Comparison of ENCODE assay signal across 24 cellular contexts in the genomic region with DNA sequence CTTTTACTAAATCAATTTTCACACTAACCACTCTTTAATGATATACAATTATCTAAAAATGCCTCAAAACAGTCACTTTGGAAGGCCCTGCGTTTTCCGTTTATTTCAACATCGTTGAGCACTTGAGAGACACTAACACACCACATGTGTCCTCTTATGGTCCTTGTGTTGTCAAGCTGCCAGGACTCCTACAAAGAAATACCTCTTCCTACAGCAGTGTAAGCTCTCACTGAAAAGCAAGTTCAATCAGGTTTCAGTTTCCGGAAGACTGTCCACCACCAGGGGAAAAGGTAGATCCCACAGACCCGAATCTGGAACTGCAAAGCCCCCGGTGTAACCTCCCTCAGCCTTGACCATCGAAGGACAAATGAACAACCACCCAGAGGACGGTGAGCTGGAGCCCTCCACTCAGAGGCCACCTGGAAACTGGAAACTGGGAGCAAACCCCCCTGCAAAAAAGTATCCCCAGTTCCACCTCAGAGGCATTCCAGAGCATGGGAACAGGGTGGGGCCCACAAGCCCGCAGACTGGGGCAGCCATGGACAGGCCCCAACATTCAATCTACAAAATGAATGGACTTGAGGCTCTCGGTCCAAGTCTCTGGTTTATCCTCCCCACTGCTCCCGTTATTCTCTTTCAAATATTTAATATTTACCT. TPM values are rescaled to one million over a fixed set of nuclear protein-coding genes. Genes with fewer than 3 reads are reported as not detected.
DNase-seq lines count a peak whose midpoint lies in the region; ATAC-seq and TF ChIP-seq lines count a peak whose summit lies in the region.
"Had no signal": no experiment of that assay in that cellular context is flagged by ENCODE, and none has a peak within 500 bp of the region (broad histone marks: within the 10 kb centered on the region; RNA-seq: fewer than 3 reads in every experiment).

No MANE protein-coding gene starts in this region.

- H3K4me1 Mint-ChIP-seq in T-helper 17 cell, result peaks cover 33% of the 10 kb centered on the region

- H3K36me3 Mint-ChIP-seq in T-helper 17 cell (ENCODE audit: low read depth), result no peaks in the 10 kb centered on the region
- H3K36me3 Mint-ChIP-seq: memory B cell had no signal

- no peaks in the 10 kb centered on the region for H3F3A ChIP-seq in PC-9 (ENCODE audit: insufficient read depth, low read depth)

- POLR2A ChIA-PET in HEK293 (lab: Yijun Ruan, JAX), result no interaction called here
- POLR2A ChIA-PET in PC-9 (lab: Charles Lee; ENCODE audit: unreplicated experiment), result no interaction called here

- H3K27me3 ChIP-seq in PC-9 (ENCODE audit: insufficient read depth, low read depth), result peaks cover 81% of the 10 kb centered on the region
- H3K27me3 ChIP-seq: brain microvascular endothelial cell had no signal

- DNase-seq in NCI-H187 treated with DMSO at 0.1 percent for 48 hours (lab: John Stamatoyannopoulos, UW) (peak; percentile 66), NCI-H510A (lab: John Stamatoyannopoulos, UW) (peak; percentile 29), mesenteric fat pad (ENCODE audit: low spot score) (peak; percentile 49), T-helper 17 cell (no peak), PC-9 (no peak)
- no peak for DNase-seq in stimulated activated CD8-positive, alpha-beta memory T cell treated with anti-CD3 and anti-CD28 coated beads, Interleukin-4, amount 100 ng/mL, for 48 hours
- DNase-seq: activated CD4-positive, alpha-beta T cell treated with anti-CD3 and anti-CD28 coated beads, Interleukin-2, amount 50 U/mL, for 48 hours; AML-193; brain microvascular endothelial cell; Caco-2; cortex of kidney; foreskin fibroblast; GDM1; hypothalamus; Karpas-422; stimulated activated CD4-positive, alpha-beta T cell treated with anti-CD3 and anti-CD28 coated beads, Interleukin-4, amount 100 ng/mL, for 24 hours had no signal

- H4K20me1 ChIP-seq in PC-9 (ENCODE audit: insufficient read depth), result no peaks in the 10 kb centered on the region

- H3K9me2 ChIP-seq in PC-9 (ENCODE audit: insufficient read depth), result no peaks in the 10 kb centered on the region

- H3K27me3 Mint-ChIP-seq in T-helper 17 cell, result no peaks in the 10 kb centered on the region

- BruUV-seq in PC-9 (replicated peaks; lab: Mats Ljungman, UMichigan), result no TSS peak

- H3K27ac ChIP-seq in HEK293 (ENCODE audit: extremely low read depth, low read depth, low read length) (no peak overlapping the region), PC-9 (no peak overlapping the region)
- H3K27ac ChIP-seq: brain microvascular endothelial cell, psoas muscle, VCaP had no signal

- H3K4me1 ChIP-seq in HEK293 (ENCODE audit: control insufficient read depth, insufficient read depth, low read length) (no peaks in the 10 kb centered on the region), PC-9 (replicated peaks; ENCODE audit: insufficient read depth) (no peaks in the 10 kb centered on the region)
- H3K4me1 ChIP-seq: HAP-1, psoas muscle had no signal

- intact Hi-C loops in PC-9 (cut with micrococcal nuclease; ENCODE audit: unreplicated experiment), result loop anchor here (5.0 kb wide), 1 partner anchor 38 kb away; no protein-coding TSS in a partner anchor

- no peak overlapping the region for H2AFZ ChIP-seq in PC-9

- H3K9me3 ChIP-seq in HEK293 (ENCODE audit: control insufficient read depth, insufficient read depth, low read depth, low read length) (no peaks in the 10 kb centered on the region), T-helper 17 cell (ENCODE audit: control insufficient read depth, low read length, poor library complexity, severe bottlenecking) (no peaks in the 10 kb centered on the region), PC-9 (ENCODE audit: insufficient read depth, low read depth) (no peaks in the 10 kb centered on the region)
- H3K9me3 ChIP-seq: Caco-2, HAP-1, psoas muscle had no signal

- no peak overlapping the region for H3K4me3 ChIP-seq in HEK293 (ENCODE audit: low read depth, low read length)
- H3K4me3 ChIP-seq in PC-9, result no peak overlapping the region
- H3K4me3 ChIP-seq: GM12878, HAP-1, psoas muscle, smooth muscle cell had no signal

- ATAC-seq in T-helper 17 cell, result no peak
- ATAC-seq: GM12878, psoas muscle had no signal

- no peaks in the 10 kb centered on the region for H3K36me3 ChIP-seq in HEK293 (ENCODE audit: control insufficient read depth in 2 of 2, insufficient read depth in 1 of 2, low read length in 2 of 2)
- H3K36me3 ChIP-seq in PC-9 (ENCODE audit: low read depth), result no peaks in the 10 kb centered on the region
- H3K36me3 ChIP-seq: brain microvascular endothelial cell, HAP-1 had no signal

- H3K79me2 ChIP-seq in PC-9 (ENCODE audit: low read depth), result no peaks in the 10 kb centered on the region

- no peak overlapping the region for H3K27ac Mint-ChIP-seq in T-helper 17 cell
- H3K27ac Mint-ChIP-seq: memory B cell had no signal

- no peak overlapping the region for H3K4me3 Mint-ChIP-seq in T-helper 17 cell
- H3K4me3 Mint-ChIP-seq: memory B cell, nephron had no signal

- TF ChIP-seq CTCF in HEK293 (tag by site-specific recombination; IDR thresholded peaks at IDR 0.05) (no peak), PC-9 (conservative IDR thresholded peaks at IDR 0.05) (no peak)

- H3K4me2 ChIP-seq in PC-9, result no peak overlapping the region
- H3K4me2 ChIP-seq: smooth muscle cell had no signal

- CTCF ChIA-PET in HEK293 (lab: Yijun Ruan, JAX) (interaction anchor here (1.0 to 2.0 kb wide), 3 partner anchors 42 to 64 kb away, joined by 3 to 4 read pairs (median 4); no protein-coding TSS in a partner anchor), PC-9 (lab: Charles Lee) (no interaction called here)

TF ChIP-seq in HEK293, 187 proteins besides CTCF, POLR2A, EP300 and RAD21:
- TF ChIP-seq, protein P1, sequence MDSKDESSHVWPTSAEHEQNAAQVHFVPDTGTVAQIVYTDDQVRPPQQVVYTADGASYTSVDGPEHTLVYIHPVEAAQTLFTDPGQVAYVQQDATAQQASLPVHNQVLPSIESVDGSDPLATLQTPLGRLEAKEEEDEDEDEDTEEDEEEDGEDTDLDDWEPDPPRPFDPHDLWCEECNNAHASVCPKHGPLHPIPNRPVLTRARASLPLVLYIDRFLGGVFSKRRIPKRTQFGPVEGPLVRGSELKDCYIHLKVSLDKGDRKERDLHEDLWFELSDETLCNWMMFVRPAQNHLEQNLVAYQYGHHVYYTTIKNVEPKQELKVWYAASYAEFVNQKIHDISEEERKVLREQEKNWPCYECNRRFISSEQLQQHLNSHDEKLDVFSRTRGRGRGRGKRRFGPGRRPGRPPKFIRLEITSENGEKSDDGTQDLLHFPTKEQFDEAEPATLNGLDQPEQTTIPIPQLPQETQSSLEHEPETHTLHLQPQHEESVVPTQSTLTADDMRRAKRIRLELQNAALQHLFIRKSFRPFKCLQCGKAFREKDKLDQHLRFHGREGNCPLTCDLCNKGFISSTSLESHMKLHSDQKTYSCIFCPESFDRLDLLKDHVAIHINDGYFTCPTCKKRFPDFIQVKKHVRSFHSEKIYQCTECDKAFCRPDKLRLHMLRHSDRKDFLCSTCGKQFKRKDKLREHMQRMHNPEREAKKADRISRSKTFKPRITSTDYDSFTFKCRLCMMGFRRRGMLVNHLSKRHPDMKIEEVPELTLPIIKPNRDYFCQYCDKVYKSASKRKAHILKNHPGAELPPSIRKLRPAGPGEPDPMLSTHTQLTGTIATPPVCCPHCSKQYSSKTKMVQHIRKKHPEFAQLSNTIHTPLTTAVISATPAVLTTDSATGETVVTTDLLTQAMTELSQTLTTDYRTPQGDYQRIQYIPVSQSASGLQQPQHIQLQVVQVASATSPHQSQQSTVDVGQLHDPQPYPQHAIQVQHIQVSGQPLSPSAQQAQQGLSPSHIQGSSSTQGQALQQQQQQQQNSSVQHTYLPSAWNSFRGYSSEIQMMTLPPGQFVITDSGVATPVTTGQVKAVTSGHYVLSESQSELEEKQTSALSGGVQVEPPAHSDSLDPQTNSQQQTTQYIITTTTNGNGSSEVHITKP (tag by site-specific recombination; IDR thresholded peaks at IDR 0.05), result peak; percentile 90
- TF ChIP-seq, protein P2, sequence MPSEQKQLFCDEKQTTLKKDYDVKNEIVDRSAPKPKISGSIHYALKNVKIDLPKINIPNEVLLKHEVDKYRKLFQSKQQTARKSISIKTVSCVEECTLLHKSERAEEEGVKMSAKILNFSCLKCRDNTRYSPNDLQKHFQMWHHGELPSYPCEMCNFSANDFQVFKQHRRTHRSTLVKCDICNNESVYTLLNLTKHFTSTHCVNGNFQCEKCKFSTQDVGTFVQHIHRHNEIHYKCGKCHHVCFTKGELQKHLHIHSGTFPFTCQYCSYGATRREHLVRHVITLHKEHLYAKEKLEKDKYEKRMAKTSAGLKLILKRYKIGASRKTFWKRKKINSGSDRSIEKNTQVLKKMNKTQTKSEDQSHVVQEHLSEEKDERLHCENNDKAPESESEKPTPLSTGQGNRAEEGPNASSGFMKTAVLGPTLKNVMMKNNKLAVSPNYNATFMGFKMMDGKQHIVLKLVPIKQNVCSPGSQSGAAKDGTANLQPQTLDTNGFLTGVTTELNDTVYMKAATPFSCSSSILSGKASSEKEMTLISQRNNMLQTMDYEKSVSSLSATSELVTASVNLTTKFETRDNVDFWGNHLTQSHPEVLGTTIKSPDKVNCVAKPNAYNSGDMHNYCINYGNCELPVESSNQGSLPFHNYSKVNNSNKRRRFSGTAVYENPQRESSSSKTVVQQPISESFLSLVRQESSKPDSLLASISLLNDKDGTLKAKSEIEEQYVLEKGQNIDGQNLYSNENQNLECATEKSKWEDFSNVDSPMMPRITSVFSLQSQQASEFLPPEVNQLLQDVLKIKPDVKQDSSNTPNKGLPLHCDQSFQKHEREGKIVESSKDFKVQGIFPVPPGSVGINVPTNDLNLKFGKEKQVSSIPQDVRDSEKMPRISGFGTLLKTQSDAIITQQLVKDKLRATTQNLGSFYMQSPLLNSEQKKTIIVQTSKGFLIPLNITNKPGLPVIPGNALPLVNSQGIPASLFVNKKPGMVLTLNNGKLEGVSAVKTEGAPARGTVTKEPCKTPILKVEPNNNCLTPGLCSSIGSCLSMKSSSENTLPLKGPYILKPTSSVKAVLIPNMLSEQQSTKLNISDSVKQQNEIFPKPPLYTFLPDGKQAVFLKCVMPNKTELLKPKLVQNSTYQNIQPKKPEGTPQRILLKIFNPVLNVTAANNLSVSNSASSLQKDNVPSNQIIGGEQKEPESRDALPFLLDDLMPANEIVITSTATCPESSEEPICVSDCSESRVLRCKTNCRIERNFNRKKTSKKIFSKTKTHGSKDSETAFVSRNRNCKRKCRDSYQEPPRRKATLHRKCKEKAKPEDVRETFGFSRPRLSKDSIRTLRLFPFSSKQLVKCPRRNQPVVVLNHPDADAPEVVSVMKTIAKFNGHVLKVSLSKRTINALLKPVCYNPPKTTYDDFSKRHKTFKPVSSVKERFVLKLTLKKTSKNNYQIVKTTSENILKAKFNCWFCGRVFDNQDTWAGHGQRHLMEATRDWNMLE (tag by site-specific recombination; conservative IDR thresholded peaks at IDR 0.05; ENCODE audit: low read depth), result no peak

RNA-seq across cellular contexts. Expression of a gene that starts 37.5 kb away (rescaled TPM):
- total RNA-seq in mesenteric fat pad (0.32 TPM), T-helper 17 cell (1 to 10 TPM; 2.2 to 5.6 TPM), PC-9 (2021) (1.5 and 1.6 TPM in 2 replicates)

RNA-seq across cellular contexts. Expression of a gene that starts 50.2 kb away (rescaled TPM):
- total RNA-seq in mesenteric fat pad (57.1 TPM), T-helper 17 cell (1 to 10 TPM; 9.4 to 9.6 TPM), PC-9 (2021) (1.8 and 3.2 TPM in 2 replicates)

Comparison
In these comparisons a context has a peak if more than half of its experiments do, and no peak if none do; other contexts are left out.
1. DNase-seq: peak in NCI-H187 treated with DMSO at 0.1 percent for 48 hours (single experiment), NCI-H510A (single experiment) and mesenteric fat pad (single experiment); none in T-helper 17 cell (0 of 3), stimulated activated CD8-positive, alpha-beta memory T cell treated with anti-CD3 and anti-CD28 coated beads, Interleukin-4, amount 100 ng/mL, for 48 hours (single experiment) and PC-9 (0 of 2).